28 cellular contexts compared by ENCODE assay signal in the genomic region with DNA sequence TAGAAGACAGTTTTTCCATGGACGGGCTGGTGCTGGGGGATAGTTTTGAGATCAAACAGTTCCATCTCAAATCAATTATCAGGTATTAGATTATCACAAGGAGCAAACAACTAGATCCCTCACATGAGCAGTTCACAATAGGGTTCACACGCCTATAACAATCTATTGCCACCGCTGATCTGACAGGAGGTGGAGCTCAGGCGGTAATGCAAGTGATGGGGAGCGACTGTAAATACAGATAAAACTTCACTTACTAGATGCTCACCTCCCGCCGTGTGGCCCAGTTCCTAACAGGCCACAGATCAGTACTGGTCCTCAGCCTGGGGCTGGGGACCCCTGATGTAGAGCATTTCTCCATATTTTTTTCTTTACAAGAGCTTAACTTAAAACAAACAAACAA.
"Had no signal": no experiment of that assay in that cellular context is flagged by ENCODE, and none has a peak within 500 bp of the region (broad histone marks: within the 10 kb centered on the region; RNA-seq: fewer than 3 reads in every experiment).

No MANE protein-coding gene starts in this region.

- H3K4me3 Mint-ChIP-seq: stimulated activated effector memory CD8-positive, alpha-beta T cell treated with anti-CD3 and anti-CD28 coated beads, Interleukin-12 subunit alpha, Interleukin-12 subunit beta, amount 100 ng/mL, for 72 hours; stimulated activated memory B cell treated with anti-CD40 and anti-IgM and Interleukin-4, amounts not matched to agents 10 μg/mL and 1 μg/mL and 100 μg/mL, for 72 hours; stimulated activated naive B cell treated with anti-CD40 and anti-IgM and Interleukin-4, amounts not matched to agents 10 μg/mL and 1 μg/mL and 100 μg/mL, for 72 hours; stimulated activated naive CD8-positive, alpha-beta T cell treated with anti-CD3 and anti-CD28 coated beads, Interleukin-15, amount 100 ng/mL, for 72 hours; stimulated activated naive CD8-positive, alpha-beta T cell treated with anti-CD3 and anti-CD28 coated beads, Interleukin-15, Interleukin-2, amounts not matched to agents 100 ng/mL and 50 ng/mL, for 24 hours; type B pancreatic cell had no signal

- H3K27ac ChIP-seq: stomach, suprapubic skin, testis, thoracic aorta, thyroid gland, tibial artery, tibial nerve, transverse colon, upper lobe of left lung, upper lobe of right lung, uterus, vagina had no signal

- H3K27me3 Mint-ChIP-seq: stimulated activated memory B cell treated with anti-CD40 and anti-IgM and Interleukin-4, amounts not matched to agents 10 μg/mL and 1 μg/mL and 100 μg/mL, for 72 hours; stimulated activated naive B cell treated with anti-CD40 and anti-IgM and Interleukin-4, amounts not matched to agents 10 μg/mL and 1 μg/mL and 100 μg/mL, for 72 hours; stimulated activated naive CD8-positive, alpha-beta T cell treated with anti-CD3 and anti-CD28 coated beads, Interleukin-15, amount 100 ng/mL, for 72 hours; stimulated activated naive CD8-positive, alpha-beta T cell treated with anti-CD3 and anti-CD28 coated beads, Interleukin-15, Interleukin-2, amounts not matched to agents 100 ng/mL and 50 ng/mL, for 24 hours had no signal

- H3K4me1 Mint-ChIP-seq: stimulated activated effector memory CD8-positive, alpha-beta T cell treated with anti-CD3 and anti-CD28 coated beads, Interleukin-12 subunit alpha, Interleukin-12 subunit beta, amount 100 ng/mL, for 72 hours; stimulated activated memory B cell treated with anti-CD40 and anti-IgM and Interleukin-4, amounts not matched to agents 10 μg/mL and 1 μg/mL and 100 μg/mL, for 72 hours; stimulated activated naive B cell treated with anti-CD40 and anti-IgM and Interleukin-4, amounts not matched to agents 10 μg/mL and 1 μg/mL and 100 μg/mL, for 72 hours; stimulated activated naive CD8-positive, alpha-beta T cell treated with anti-CD3 and anti-CD28 coated beads, Interleukin-15, amount 100 ng/mL, for 72 hours had no signal

- DNase-seq: stimulated activated CD4-positive, alpha-beta T cell treated with anti-CD3 and anti-CD28 coated beads, Interleukin-2, amount 100 ng/mL, for 48 hours; stimulated activated CD4-positive, alpha-beta T cell treated with anti-CD3 and anti-CD28 coated beads, Interleukin-4, amount 100 ng/mL, for 1 hour; stimulated activated CD4-positive, alpha-beta T cell treated with anti-CD3 and anti-CD28 coated beads, Interleukin-4, amount 100 ng/mL, for 24 hours; stimulated activated CD4-positive, alpha-beta T cell treated with anti-CD3 and anti-CD28 coated beads, Interleukin-4, amount 100 ng/mL, for 4 hours; stimulated activated CD8-positive, alpha-beta memory T cell treated with anti-CD3 and anti-CD28 coated beads, Interleukin-4, amount 100 ng/mL, for 48 hours; stimulated activated naive B cell treated with anti-CD40 and anti-IgM and Interleukin-4, amounts not matched to agents 10 μg/mL and 1 μg/mL and 100 μg/mL, for 72 hours; stimulated activated naive CD4-positive, alpha-beta T cell; stimulated activated naive CD4-positive, alpha-beta T cell treated with Interleukin-2 at 50 U/mL for 16 hours; stimulated activated naive CD8-positive, alpha-beta T cell treated with anti-CD3 and anti-CD28 coated beads, Interleukin-15, amount 100 ng/mL, for 72 hours; stimulated activated naive CD8-positive, alpha-beta T cell treated with anti-CD3 and anti-CD28 coated beads, Interleukin-15, Interleukin-2, amounts not matched to agents 100 U/mL and 50 U/mL, for 24 hours; stomach; substantia nigra; testis; thyroid gland; tibial artery; transverse colon; trophoblast cell; upper lobe of left lung; upper lobe of right lung; uterus had no signal

- H3K27me3 ChIP-seq: stomach, suprapubic skin, testis, thyroid gland, tibial artery, tibial nerve, transverse colon, upper lobe of left lung, upper lobe of right lung, uterus, vagina had no signal

- H3K27ac Mint-ChIP-seq: stimulated activated effector memory CD8-positive, alpha-beta T cell treated with anti-CD3 and anti-CD28 coated beads, Interleukin-12 subunit alpha, Interleukin-12 subunit beta, amount 100 ng/mL, for 72 hours; stimulated activated memory B cell treated with anti-CD40 and anti-IgM and Interleukin-4, amounts not matched to agents 10 μg/mL and 1 μg/mL and 100 μg/mL, for 72 hours; stimulated activated naive B cell treated with anti-CD40 and anti-IgM and Interleukin-4, amounts not matched to agents 10 μg/mL and 1 μg/mL and 100 μg/mL, for 72 hours; stimulated activated naive CD8-positive, alpha-beta T cell treated with anti-CD3 and anti-CD28 coated beads, Interleukin-15, amount 100 ng/mL, for 72 hours; stimulated activated naive CD8-positive, alpha-beta T cell treated with anti-CD3 and anti-CD28 coated beads, Interleukin-15, Interleukin-2, amounts not matched to agents 100 ng/mL and 50 ng/mL, for 24 hours; type B pancreatic cell had no signal

- H3K36me3 Mint-ChIP-seq: stimulated activated effector memory CD8-positive, alpha-beta T cell treated with anti-CD3 and anti-CD28 coated beads, Interleukin-12 subunit alpha, Interleukin-12 subunit beta, amount 100 ng/mL, for 72 hours; stimulated activated memory B cell treated with anti-CD40 and anti-IgM and Interleukin-4, amounts not matched to agents 10 μg/mL and 1 μg/mL and 100 μg/mL, for 72 hours; stimulated activated naive B cell treated with anti-CD40 and anti-IgM and Interleukin-4, amounts not matched to agents 10 μg/mL and 1 μg/mL and 100 μg/mL, for 72 hours; type B pancreatic cell had no signal

- H3K4me3 ChIP-seq: stomach, suprapubic skin, testis, thoracic aorta, thyroid gland, tibial artery, tibial nerve, transverse colon, upper lobe of left lung, upper lobe of right lung, uterus, vagina had no signal

- H3K9me3 ChIP-seq: stomach, suprapubic skin, testis, thoracic aorta, thyroid gland, tibial artery, tibial nerve, transverse colon, upper lobe of left lung, upper lobe of right lung, uterus, vagina had no signal

- H3K4me1 ChIP-seq: stomach, suprapubic skin, testis, thyroid gland, tibial artery, tibial nerve, transverse colon, upper lobe of left lung, upper lobe of right lung, uterus, vagina had no signal

- H3K9me3 Mint-ChIP-seq: stimulated activated naive CD8-positive, alpha-beta T cell treated with anti-CD3 and anti-CD28 coated beads, Interleukin-15, amount 100 ng/mL, for 72 hours; stimulated activated naive CD8-positive, alpha-beta T cell treated with anti-CD3 and anti-CD28 coated beads, Interleukin-15, Interleukin-2, amounts not matched to agents 100 ng/mL and 50 ng/mL, for 24 hours; type B pancreatic cell had no signal

- H3K36me3 ChIP-seq: stomach, suprapubic skin, thoracic aorta, thyroid gland, tibial artery, tibial nerve, transverse colon, upper lobe of left lung, upper lobe of right lung, uterus, vagina had no signal
